In the genomic region with DNA sequence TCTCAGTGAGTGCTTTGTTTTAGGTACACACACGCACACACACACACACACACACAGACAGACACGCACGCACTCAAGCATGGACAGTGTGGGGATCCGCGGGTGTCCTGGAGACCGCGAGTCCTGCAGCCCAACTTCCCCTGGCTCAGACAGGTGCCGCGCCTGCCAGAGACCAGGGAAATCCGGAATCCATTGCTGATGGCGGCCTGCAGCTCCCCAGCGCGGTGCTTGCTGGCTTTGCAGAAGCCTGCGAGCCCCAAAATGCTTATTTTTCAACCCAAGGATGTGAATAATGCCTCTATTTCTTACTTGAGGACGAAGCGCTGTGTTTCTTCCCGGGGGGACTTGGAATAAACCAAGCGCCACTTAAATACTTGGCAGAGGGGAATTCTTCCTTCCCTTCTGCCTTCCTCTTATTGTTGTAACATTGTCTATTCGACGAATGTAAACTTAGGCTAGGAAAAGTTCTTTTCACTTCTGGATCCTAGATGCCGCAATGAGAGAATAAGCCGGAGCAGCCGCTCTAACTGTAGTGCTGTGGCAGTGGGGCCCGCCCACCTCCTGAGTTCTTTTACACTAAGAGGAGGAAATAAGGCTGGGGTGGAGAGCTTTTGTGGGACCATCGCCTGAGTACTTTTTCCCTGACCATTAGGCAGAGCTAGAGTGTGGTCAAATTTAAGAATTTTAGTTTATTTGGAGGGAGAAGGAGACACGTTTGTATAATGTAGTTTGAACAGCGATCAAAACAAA, we compare ENCODE assay signal across 8 cellular contexts. TPM values are rescaled to one million over a fixed set of nuclear protein-coding genes. Genes with fewer than 3 reads are reported as not detected.
A peak's percentile ranks its signal among the peaks of the same experiment; 100 is the strongest.
DNase-seq lines count a peak whose midpoint lies in the region; ATAC-seq and TF ChIP-seq lines count a peak whose summit lies in the region.

No MANE protein-coding gene starts in this region.

- peak; percentile 25 for TF ChIP-seq CTCF in C4-2B (conservative IDR thresholded peaks at IDR 0.05)

- ATAC-seq in GM21619 (IDR thresholded peaks at IDR 0.05; ENCODE audit: unreplicated experiment) (peak; percentile 33), HG03457 (IDR thresholded peaks at IDR 0.05; ENCODE audit: unreplicated experiment) (no peak), HG03442 (IDR thresholded peaks at IDR 0.05; ENCODE audit: unreplicated experiment) (no peak)
- peak; percentile 24 to 30 for ATAC-seq in activated naive CD4-positive, alpha-beta T cell treated with anti-CD3 and anti-CD28 coated beads, Interleukin-2, amount 50 U/mL, for 72 hours

- H3K36me3 Mint-ChIP-seq in activated naive CD4-positive, alpha-beta T cell treated with anti-CD3 and anti-CD28 coated beads, Interleukin-2, amount 50 U/mL, for 72 hours = peaks cover 0 to 10% of the 10 kb centered on the region in 2 donors

- H3K27ac ChIP-seq in C4-2B = peak overlapping the region; percentile 60

- peak overlapping the region in 1 of 2 donors; percentile 41 for H3K27ac Mint-ChIP-seq in activated naive CD4-positive, alpha-beta T cell treated with anti-CD3 and anti-CD28 coated beads, Interleukin-2, amount 50 U/mL, for 72 hours

- DNase-seq in NCI-H460 (ENCODE audit: extremely low read depth, low read depth) (peak; percentile 11), head of caudate nucleus (peak; percentile 53 to 87 (median 72)), nucleus accumbens (lab: John Stamatoyannopoulos, UW) (peak in 47 of 56 donors; percentile 8 to 73 (median 48))
- DNase-seq in activated naive CD4-positive, alpha-beta T cell treated with anti-CD3 and anti-CD28 coated beads, Interleukin-2, amount 50 U/mL, for 72 hours (ENCODE audit: low spot score in 2 of 2) = peak; percentile 30 to 58

- no peaks in the 10 kb centered on the region for H3K9me3 Mint-ChIP-seq in activated naive CD4-positive, alpha-beta T cell treated with anti-CD3 and anti-CD28 coated beads, Interleukin-2, amount 50 U/mL, for 72 hours

- intact Hi-C loops in head of caudate nucleus (cut with DNase I) = loop anchor here (10.0 kb wide), 1 partner anchor 95 kb away; no protein-coding TSS in a partner anchor

RNA-seq across cellular contexts. Expression of gene ITGA2, which starts 0.8 kb away (rescaled TPM):
- 5.0 and 5.5 TPM in 2 replicates for total RNA-seq in NCI-H460 (2014; rRNA removed; shearing (Covaris generic))
- polyA plus RNA-seq in NCI-H460 (2014; cell fraction: nucleus; rRNA removed) = 1.4 and 1.9 TPM in 2 replicates
- total RNA-seq in activated naive CD4-positive, alpha-beta T cell treated with anti-CD3 and anti-CD28 coated beads, Interleukin-2, amount 50 U/mL, for 72 hours = 1 to 10 TPM in 1 of 2 donors, under 1 TPM in 1; 0.77 to 3.1 TPM

Comparison
In these comparisons a context has a peak if more than half of its experiments do, and no peak if none do; other contexts are left out.
1. ATAC-seq: peak in GM21619 (single experiment) and activated naive CD4-positive, alpha-beta T cell treated with anti-CD3 and anti-CD28 coated beads, Interleukin-2, amount 50 U/mL, for 72 hours (2 of 2); none in HG03457 (single experiment) and HG03442 (single experiment).
2. DNase-seq: peak in every context shown above with its lines; median percentile 72 in head of caudate nucleus; 48 in nucleus accumbens; 44 in activated naive CD4-positive, alpha-beta T cell treated with anti-CD3 and anti-CD28 coated beads, Interleukin-2, amount 50 U/mL, for 72 hours; 11 in NCI-H460.